In genomic region chr7:101990811-101991418, GRCh38 we compare ENCODE assay signal across 8 cellular contexts.
A peak's percentile ranks its signal among the peaks of the same experiment; 100 is the strongest.
DNase-seq lines count a peak whose midpoint lies in the region; ATAC-seq, FAIRE-seq and TF ChIP-seq lines count a peak whose summit lies in the region.

No MANE protein-coding gene starts in this region.

- H2AFZ ChIP-seq in GM23248 = no peak overlapping the region

- H3K4me1 ChIP-seq in GM23248 (ENCODE audit: insufficient read depth) (no peaks in the 10 kb centered on the region), small intestine (ENCODE audit: control insufficient read depth in 2 of 2, insufficient read depth in 1 of 2, low read depth in 1 of 2, low read length in 1 of 2) (no peaks in the 10 kb centered on the region), ovary (ENCODE audit: insufficient read depth) (peaks cover 1% of the 10 kb centered on the region)

- intact Hi-C loops in ovary (cut with DNase I) = no loop called here

- no peaks in the 10 kb centered on the region for H3K9me3 ChIP-seq in GM23248 (ENCODE audit: low read depth)
- H3K9me3 ChIP-seq in small intestine (ENCODE audit: control insufficient read depth, low read depth) = no peaks in the 10 kb centered on the region
- H3K9me3 ChIP-seq in ovary = no peaks in the 10 kb centered on the region

- no peaks in the 10 kb centered on the region for H3K9me2 ChIP-seq in GM23248 (ENCODE audit: insufficient read depth)

- TF ChIP-seq CTCF in GM12864 (IDR thresholded peaks at IDR 0.05; ENCODE audit: low read depth, low read length, missing control alignments) (no peak), ovary (IDR thresholded peaks at IDR 0.05) (no peak)

- no peak for TF ChIP-seq POLR2A in ovary (IDR thresholded peaks at IDR 0.05)

- TF ChIP-seq EP300 in ovary (IDR thresholded peaks at IDR 0.05) = no peak

- H3K4me1 Mint-ChIP-seq in activated naive CD8-positive, alpha-beta T cell (ENCODE audit: low read depth) = peaks cover 22% of the 10 kb centered on the region

- no peaks in the 10 kb centered on the region for H3F3A ChIP-seq in GM23248 (ENCODE audit: insufficient read depth)

- H3K27me3 Mint-ChIP-seq in activated naive CD8-positive, alpha-beta T cell = no peaks in the 10 kb centered on the region

- in situ Hi-C loops in GM23248 (cut with MboI) = no loop called here

- H3K4me3 ChIP-seq in GM12864 (ENCODE audit: low read depth, low read length) (peak overlapping the region; percentile 30), GM23248 (no peak overlapping the region), small intestine (ENCODE audit: low read depth in 1 of 2, low read length in 2 of 2) (no peak overlapping the region), ovary (no peak overlapping the region)

- no peak for FAIRE-seq in small intestine (lab: Jason Lieb, UNC)

- H3K36me3 Mint-ChIP-seq in activated naive CD8-positive, alpha-beta T cell = peaks cover 3% of the 10 kb centered on the region

- H3K9me3 Mint-ChIP-seq in activated naive CD8-positive, alpha-beta T cell (ENCODE audit: low read depth) = no peaks in the 10 kb centered on the region

- H3K27ac ChIP-seq in GM23248 (no peak overlapping the region), small intestine (ENCODE audit: low read depth in 1 of 2, low read length in 1 of 2) (peak overlapping the region in 1 of 2 donors; percentile 29), ovary (no peak overlapping the region)

- H4K20me1 ChIP-seq in GM23248 (ENCODE audit: insufficient read depth) = no peaks in the 10 kb centered on the region

- no peaks in the 10 kb centered on the region for H3K27me3 ChIP-seq in GM23248 (replicated peaks; ENCODE audit: insufficient read depth)
- no peaks in the 10 kb centered on the region for H3K27me3 ChIP-seq in small intestine (ENCODE audit: control insufficient read depth in 2 of 2, insufficient read depth in 2 of 2, low read length in 2 of 2)
- H3K27me3 ChIP-seq in ovary = no peaks in the 10 kb centered on the region

- H3K79me2 ChIP-seq in GM23248 (ENCODE audit: insufficient read depth) = no peaks in the 10 kb centered on the region

- WGBS in GM23248 (ENCODE audit: low coverage in 1 of 2, low lambda C conversion rate in 2 of 2, missing lambda C conversion rate in 2 of 2), 2 experiments = 96% methylated on average over 17 of the region's 17 CpGs
- 76 to 90% (median 84%) methylated on average over 17 of the region's 17 CpGs for WGBS in small intestine, 3 donors
- 94 to 95% (median 94%) methylated on average over 17 of the region's 17 CpGs for WGBS in ovary, 3 donors

- ATAC-seq in GM19455 (IDR thresholded peaks at IDR 0.05; ENCODE audit: unreplicated experiment) (peak; percentile 84), HG03196 (IDR thresholded peaks at IDR 0.05; ENCODE audit: unreplicated experiment) (peak; percentile 71)

- H3K4me2 ChIP-seq in GM23248 (ENCODE audit: unreplicated experiment) = no peak overlapping the region

- H3K4me3 Mint-ChIP-seq in activated naive CD8-positive, alpha-beta T cell = peak overlapping the region; percentile 51

- H3K36me3 ChIP-seq in GM23248 (ENCODE audit: low read depth) = no peaks in the 10 kb centered on the region
- no peaks in the 10 kb centered on the region for H3K36me3 ChIP-seq in small intestine (ENCODE audit: control insufficient read depth in 2 of 2, insufficient read depth in 2 of 2, low read length in 2 of 2)
- H3K36me3 ChIP-seq in ovary = no peaks in the 10 kb centered on the region

- H3K27ac Mint-ChIP-seq in activated naive CD8-positive, alpha-beta T cell = no peak overlapping the region

- no peak overlapping the region for H3K9ac ChIP-seq in GM23248

- DNase-seq in GM12864 (ENCODE audit: low read depth) (peak; percentile 88), HCEC 1CT (no peak), GM23248 (no peak), small intestine (no peak), ovary (no peak)
